In genomic region chr18:57023483-57023882, GRCh38 we compare ENCODE assay signal across 25 cellular contexts.
DNase-seq lines count a peak whose midpoint lies in the region; ATAC-seq, FAIRE-seq and TF ChIP-seq lines count a peak whose summit lies in the region.
"Had no signal": no experiment of that assay in that cellular context is flagged by ENCODE, and none has a peak within 500 bp of the region (broad histone marks: within the 10 kb centered on the region; RNA-seq: fewer than 3 reads in every experiment).

No MANE protein-coding gene starts in this region.

- H3K4me3 ChIP-seq in GM06990 (replicated peaks; ENCODE audit: low read depth, low read length) (no peak overlapping the region), hepatocyte (no peak overlapping the region)
- H3K4me3 ChIP-seq: A549, heart left ventricle had no signal

- peak; percentile 69 for FAIRE-seq in islet of Langerhans (lab: Jason Lieb, UNC)
- FAIRE-seq: A549, HTR-8/SVneo had no signal

- no peak for TF ChIP-seq CTCF in GM06990 (IDR thresholded peaks at IDR 0.05; ENCODE audit: insufficient read depth, low read length, poor library complexity, severe bottlenecking)
- no peak for TF ChIP-seq CTCF in hepatocyte (IDR thresholded peaks at IDR 0.05; ENCODE audit: poor library complexity)

- H3K36me3 ChIP-seq in GM06990 (ENCODE audit: control insufficient read depth, insufficient read depth, low read length) (no peaks in the 10 kb centered on the region; the same call in 1 of the 2 replicates), hepatocyte (replicated peaks; ENCODE audit: insufficient read depth, low read depth) (no peaks in the 10 kb centered on the region)

- H3K79me2 ChIP-seq in hepatocyte, result no peaks in the 10 kb centered on the region

- no peaks in the 10 kb centered on the region for H3K9me2 ChIP-seq in hepatocyte (replicated peaks; ENCODE audit: insufficient read depth)

- ATAC-seq in GM18868 (IDR thresholded peaks at IDR 0.05; ENCODE audit: unreplicated experiment) (peak; percentile 51), HG03432 (IDR thresholded peaks at IDR 0.05; ENCODE audit: unreplicated experiment) (peak; percentile 82), GM18873 (IDR thresholded peaks at IDR 0.05; ENCODE audit: low FRiP score, unreplicated experiment) (no peak)
- ATAC-seq: A549; activated T-cell treated with anti-CD3 and anti-CD28 coated beads, Interleukin-2, amount 50 U/mL, for 72 hours; heart left ventricle had no signal

- H3K4me2 ChIP-seq in hepatocyte, result no peak overlapping the region
- H3K4me2 ChIP-seq: A549 had no signal

- no peaks in the 10 kb centered on the region for H3K9me3 ChIP-seq in hepatocyte (ENCODE audit: low read depth)
- H3K9me3 ChIP-seq: A549, heart left ventricle had no signal

- H4K20me1 ChIP-seq in hepatocyte (ENCODE audit: insufficient read depth, poor library complexity, severe bottlenecking), result no peaks in the 10 kb centered on the region

- H3K27me3 ChIP-seq in GM06990 (replicated peaks; ENCODE audit: control insufficient read depth, insufficient read depth, low read length) (no peaks in the 10 kb centered on the region), hepatocyte (no peaks in the 10 kb centered on the region)
- H3K27me3 ChIP-seq: heart left ventricle had no signal

- H2AFZ ChIP-seq in hepatocyte, result no peak overlapping the region

- WGBS in hepatocyte (ENCODE audit: low lambda C conversion rate, missing lambda C conversion rate), result 65% methylated on average over 3 of the region's 3 CpGs

- H3K27ac ChIP-seq in hepatocyte, result no peak overlapping the region
- H3K27ac ChIP-seq: A549, heart left ventricle had no signal

- no peaks in the 10 kb centered on the region for H3K4me1 ChIP-seq in hepatocyte (ENCODE audit: insufficient read depth)
- H3K4me1 ChIP-seq: A549, heart left ventricle had no signal

- DNase-seq in GM06990 (ENCODE audit: extremely low read depth, insufficient read length) (peak; percentile 54), hepatocyte (ENCODE audit: low spot score) (no peak), hypothalamus (lab: John Stamatoyannopoulos, UW) (no peak), pons (ENCODE audit: low spot score) (no peak)
- DNase-seq: activated CD4-positive, alpha-beta T cell treated with anti-CD3 and anti-CD28 coated beads for 1 hour; activated naive CD4-positive, alpha-beta T cell treated with anti-CD3 and anti-CD28 coated beads, Interleukin-2, amount 50 U/mL, for 16 hours; activated T-cell treated with anti-CD3 and anti-CD28 coated beads, Interleukin-2, amount 50 U/mL, for 72 hours; anterior cingulate cortex; EL; HCEC 1CT; heart left ventricle; Karpas-422; NCI-H1930; NCI-H2227 treated with DMSO at 0.1 percent for 48 hours; NCI-H748 treated with DMSO at 0.1 percent for 48 hours; OCI-M1; posterior cingulate gyrus; Right ventricle myocardium superior; substantia nigra had no signal
